Comparison of ENCODE assay signal across 22 cellular contexts in genomic region chr17:66378296-66378695, GRCh38.
"Had no signal": no experiment of that assay in that cellular context is flagged by ENCODE, and none has a peak within 500 bp of the region (broad histone marks: within the 10 kb centered on the region; RNA-seq: fewer than 3 reads in every experiment).

No MANE protein-coding gene starts in this region.

- H3K27ac ChIP-seq: adrenal gland, cardiac muscle cell, neutrophil, parathyroid adenoma, skin epidermis, testis, uterus had no signal

- H3K27me3 ChIP-seq: adrenal gland, cardiac muscle cell, testis, uterus had no signal

- H3K4me1 Mint-ChIP-seq: activated B cell treated with CpG ODN at 0.5 μM for 24 hours, memory B cell had no signal

- H3K4me3 ChIP-seq: adrenal gland, cardiac muscle cell, skin epidermis, testis, uterus had no signal

- H3K36me3 ChIP-seq: adrenal gland, cardiac muscle cell, neutrophil, uterus had no signal

- H2AFZ ChIP-seq: parathyroid adenoma had no signal

- H3K9ac ChIP-seq: parathyroid adenoma had no signal

- H3K27ac Mint-ChIP-seq: activated B cell treated with CpG ODN at 0.5 μM for 24 hours; immature natural killer cell; memory B cell; stimulated activated effector memory CD8-positive, alpha-beta T cell treated with anti-CD3 and anti-CD28 coated beads, Interleukin-12 subunit alpha, Interleukin-12 subunit beta, amount 100 ng/mL, for 72 hours; T-helper 1 cell treated with Interleukin-12 subunit alpha and Interleukin-12 subunit beta and Interleukin-4 antibody, amounts not matched to agents 30 μg/mL and 1 μg/mL, for 36 hours had no signal

- H3K4me3 Mint-ChIP-seq: activated B cell treated with CpG ODN at 0.5 μM for 24 hours; activated T-cell treated with anti-CD3 and anti-CD28 coated beads, Interleukin-2, amount 50 U/mL, for 72 hours; immature natural killer cell; memory B cell; nephron; stimulated activated effector memory CD8-positive, alpha-beta T cell treated with anti-CD3 and anti-CD28 coated beads, Interleukin-12 subunit alpha, Interleukin-12 subunit beta, amount 100 ng/mL, for 72 hours; T-helper 1 cell treated with Interleukin-12 subunit alpha and Interleukin-12 subunit beta and Interleukin-4 antibody, amounts not matched to agents 30 μg/mL and 1 μg/mL, for 36 hours had no signal

- H3K9me3 Mint-ChIP-seq: activated B cell treated with CpG ODN at 0.5 μM for 24 hours; activated T-cell treated with anti-CD3 and anti-CD28 coated beads, Interleukin-2, amount 50 U/mL, for 72 hours; immature natural killer cell; memory B cell; nephron; stimulated activated effector memory CD8-positive, alpha-beta T cell treated with anti-CD3 and anti-CD28 coated beads, Interleukin-12 subunit alpha, Interleukin-12 subunit beta, amount 100 ng/mL, for 72 hours; T-helper 1 cell treated with Interleukin-12 subunit alpha and Interleukin-12 subunit beta and Interleukin-4 antibody, amounts not matched to agents 30 μg/mL and 1 μg/mL, for 36 hours had no signal

- H3K27me3 Mint-ChIP-seq: memory B cell had no signal

- H3K79me2 ChIP-seq: parathyroid adenoma had no signal

- H3K9me3 ChIP-seq: adrenal gland, neutrophil, testis, uterus had no signal

- H3K36me3 Mint-ChIP-seq: immature natural killer cell; memory B cell; stimulated activated effector memory CD8-positive, alpha-beta T cell treated with anti-CD3 and anti-CD28 coated beads, Interleukin-12 subunit alpha, Interleukin-12 subunit beta, amount 100 ng/mL, for 72 hours had no signal

- DNase-seq: activated B cell treated with CpG ODN at 0.5 μM for 24 hours; activated CD4-positive, alpha-beta T cell treated with anti-CD3 and anti-CD28 coated beads for 4 hours; activated CD4-positive, alpha-beta T cell treated with anti-CD3 and anti-CD28 coated beads, Interleukin-2, amount 50 U/mL, for 48 hours; activated CD8-positive, alpha-beta memory T cell treated with anti-CD3 and anti-CD28 coated beads, Interleukin-2, amount 50 U/mL, for 48 hours; activated effector memory CD4-positive, alpha-beta T cell treated with anti-CD3 and anti-CD28 coated beads, Interleukin-2, amount 50 U/mL, for 16 hours; activated naive CD4-positive, alpha-beta T cell treated with anti-CD3 and anti-CD28 coated beads, Interleukin-2, amount 50 U/mL, for 16 hours; activated T-cell treated with anti-CD3 and anti-CD28 coated beads, Interleukin-2, amount 50 U/mL, for 72 hours; adrenal gland; immature natural killer cell; right cardiac atrium; stimulated activated CD4-positive, alpha-beta T cell treated with anti-CD3 and anti-CD28 coated beads, Interleukin-2, amount 100 ng/mL, for 24 hours; testis; trophoblast cell; uterus had no signal
